In the genomic region with DNA sequence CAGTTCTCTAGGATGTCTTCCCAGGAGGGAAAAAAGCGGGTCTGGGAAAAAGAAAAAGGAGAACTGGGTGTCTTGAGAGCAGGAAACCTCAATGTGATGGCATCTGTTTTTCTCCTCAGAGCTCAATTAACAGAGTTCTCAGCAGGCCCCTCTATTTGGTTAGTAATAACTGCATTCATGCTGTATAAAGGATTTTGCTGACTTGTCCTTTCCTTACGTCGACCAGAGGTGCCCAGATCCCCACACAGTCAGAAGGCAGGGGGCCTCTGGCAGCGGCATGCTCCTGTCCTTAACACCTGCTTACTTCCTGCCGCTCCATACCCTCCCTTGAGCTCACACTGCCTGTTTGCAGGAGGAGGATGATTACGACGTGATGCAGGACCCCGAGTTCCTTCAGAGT, we compare ENCODE assay signal across 1 cellular context.
TF ChIP-seq lines count a peak whose summit lies in the region.

No MANE protein-coding gene starts in this region.

TF ChIP-seq in GM23338, 12 proteins besides CTCF, POLR2A, EP300 and RAD21 (continued from another document):
- TF ChIP-seq, protein P1, sequence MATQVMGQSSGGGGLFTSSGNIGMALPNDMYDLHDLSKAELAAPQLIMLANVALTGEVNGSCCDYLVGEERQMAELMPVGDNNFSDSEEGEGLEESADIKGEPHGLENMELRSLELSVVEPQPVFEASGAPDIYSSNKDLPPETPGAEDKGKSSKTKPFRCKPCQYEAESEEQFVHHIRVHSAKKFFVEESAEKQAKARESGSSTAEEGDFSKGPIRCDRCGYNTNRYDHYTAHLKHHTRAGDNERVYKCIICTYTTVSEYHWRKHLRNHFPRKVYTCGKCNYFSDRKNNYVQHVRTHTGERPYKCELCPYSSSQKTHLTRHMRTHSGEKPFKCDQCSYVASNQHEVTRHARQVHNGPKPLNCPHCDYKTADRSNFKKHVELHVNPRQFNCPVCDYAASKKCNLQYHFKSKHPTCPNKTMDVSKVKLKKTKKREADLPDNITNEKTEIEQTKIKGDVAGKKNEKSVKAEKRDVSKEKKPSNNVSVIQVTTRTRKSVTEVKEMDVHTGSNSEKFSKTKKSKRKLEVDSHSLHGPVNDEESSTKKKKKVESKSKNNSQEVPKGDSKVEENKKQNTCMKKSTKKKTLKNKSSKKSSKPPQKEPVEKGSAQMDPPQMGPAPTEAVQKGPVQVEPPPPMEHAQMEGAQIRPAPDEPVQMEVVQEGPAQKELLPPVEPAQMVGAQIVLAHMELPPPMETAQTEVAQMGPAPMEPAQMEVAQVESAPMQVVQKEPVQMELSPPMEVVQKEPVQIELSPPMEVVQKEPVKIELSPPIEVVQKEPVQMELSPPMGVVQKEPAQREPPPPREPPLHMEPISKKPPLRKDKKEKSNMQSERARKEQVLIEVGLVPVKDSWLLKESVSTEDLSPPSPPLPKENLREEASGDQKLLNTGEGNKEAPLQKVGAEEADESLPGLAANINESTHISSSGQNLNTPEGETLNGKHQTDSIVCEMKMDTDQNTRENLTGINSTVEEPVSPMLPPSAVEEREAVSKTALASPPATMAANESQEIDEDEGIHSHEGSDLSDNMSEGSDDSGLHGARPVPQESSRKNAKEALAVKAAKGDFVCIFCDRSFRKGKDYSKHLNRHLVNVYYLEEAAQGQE (IDR thresholded peaks at IDR 0.05; ENCODE audit: unreplicated experiment), result no peak
- no peak for TF ChIP-seq STAT1 (IDR thresholded peaks at IDR 0.05; ENCODE audit: unreplicated experiment)
